1 cellular context compared by ENCODE assay signal in the genomic region with DNA sequence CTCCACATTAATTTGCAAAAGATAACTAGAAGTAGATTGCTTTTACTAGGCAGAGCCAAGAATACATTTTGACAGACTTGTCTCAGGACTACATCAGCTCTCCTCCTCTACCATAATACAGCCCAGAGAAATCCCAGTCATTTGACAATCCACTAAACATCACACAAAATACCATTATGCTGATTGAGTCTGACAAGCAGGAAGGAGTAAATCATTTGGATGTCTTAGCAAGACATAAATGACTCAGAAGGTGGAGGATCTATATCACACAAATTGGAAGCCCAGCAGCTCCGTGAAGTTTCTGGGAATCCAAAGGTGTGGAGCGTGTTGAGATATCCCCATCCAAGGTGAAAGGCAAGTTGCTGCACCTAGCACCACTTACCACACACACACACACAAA.
TF ChIP-seq lines count a peak whose summit lies in the region.

No MANE protein-coding gene starts in this region.

TF ChIP-seq in K562, 482 proteins besides CTCF, POLR2A, EP300 and RAD21 (continued from another document):
- peak; percentile 17 for TF ChIP-seq MEIS2 (IDR thresholded peaks at IDR 0.05; ENCODE audit: partially characterized antibody)
TF ChIP-seq in K562: peak in this region for 1.
